ENCODE assay signal across 18 cellular contexts in genomic region chr12:51337336-51337735, GRCh38. TPM values are rescaled to one million over a fixed set of nuclear protein-coding genes. Genes with fewer than 3 reads are reported as not detected.
"Had no signal": no experiment of that assay in that cellular context is flagged by ENCODE, and none has a peak within 500 bp of the region (broad histone marks: within the 10 kb centered on the region; RNA-seq: fewer than 3 reads in every experiment).

No MANE protein-coding gene starts in this region.

RNA-seq across cellular contexts. Expression of gene CELA1, which starts 9.1 kb away (rescaled TPM):
- total RNA-seq: activated naive CD4-positive, alpha-beta T cell treated with anti-CD3 and anti-CD28 coated beads, Interleukin-2, amount 50 U/mL, for 72 hours; activated naive CD8-positive, alpha-beta T cell treated with anti-CD3 and anti-CD28 coated beads for 36 hours; activated naive CD8-positive, alpha-beta T cell treated with anti-CD3 and anti-CD28 coated beads, Interleukin-2, amount 10 ng/mL, durations not matched to agents 7 days and 5 days; activated T-cell treated with anti-CD3 and anti-CD28 coated beads, Interleukin-2, amount 50 U/mL, for 4 hours; activated T-helper 1 cell treated with anti-CD3 and anti-CD28 coated beads, Interleukin-12 subunit alpha, Interleukin-12 subunit beta, Interleukin-2, Interleukin-4 antibody, amounts not matched to agents 30 ng/mL and 10 ng/mL and 1 ng/mL, durations not matched to agents 14 hours and 24 hours and 36 hours; activated T-helper 17 cell treated with anti-CD3 and anti-CD28 coated beads, Interleukin-2, amount 50 U/mL, for 72 hours; activated T-helper 2 cell treated with anti-CD3 and anti-CD28 coated beads, Interferon-gamma antibody, Interleukin-2, Interleukin-4, amounts not matched to agents 10 μg/mL and 5 μg/mL and 100 μg/mL, durations not matched to agents 14 hours and 24 hours and 36 hours; aorta; ascending aorta; astrocyte; body of pancreas; breast epithelium; bronchial epithelial cell; cardiac muscle cell; cardiac septum; cerebellum; chondrocyte had no signal
- polyA plus RNA-seq: adipose tissue, aorta, cardiac muscle cell had no signal

RNA-seq across cellular contexts. Expression of gene BIN2, which starts 13.4 kb away (rescaled TPM):
- total RNA-seq: astrocyte, bronchial epithelial cell, cardiac muscle cell, chondrocyte had no signal
- polyA plus RNA-seq: cardiac muscle cell had no signal
